In the genomic region with DNA sequence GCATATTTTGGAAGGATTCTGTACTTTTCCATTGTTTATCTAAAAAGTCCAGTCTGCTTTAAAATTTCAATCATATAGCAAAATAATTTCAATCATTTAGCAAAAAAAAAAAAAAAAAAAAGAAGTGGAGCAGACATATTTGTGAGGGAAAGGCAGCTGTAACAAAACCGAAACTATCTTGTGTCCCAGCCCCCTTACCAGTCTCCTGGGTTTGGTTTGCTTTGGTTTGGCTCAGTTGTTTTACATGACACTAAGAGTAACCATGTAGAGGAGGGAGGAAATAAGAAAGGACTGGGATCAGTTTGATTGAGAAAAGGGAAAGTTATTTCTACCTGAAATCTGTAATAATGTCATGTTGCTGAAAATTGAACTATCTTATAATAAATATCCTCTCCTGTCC, we compare ENCODE assay signal across 23 cellular contexts.
"Had no signal": no experiment of that assay in that cellular context is flagged by ENCODE, and none has a peak within 500 bp of the region (broad histone marks: within the 10 kb centered on the region; RNA-seq: fewer than 3 reads in every experiment).

No MANE protein-coding gene starts in this region.

- H3K27me3 ChIP-seq: adrenal gland, Peyer's patch had no signal

- H3K27ac Mint-ChIP-seq: activated CD8-positive, alpha-beta T cell treated with anti-CD3 and anti-CD28 coated beads for 36 hours; activated naive CD8-positive, alpha-beta T cell treated with anti-CD3 and anti-CD28 coated beads, Interleukin-2, amount 10 ng/mL, durations not matched to agents 7 days and 5 days; activated T-cell treated with anti-CD3 and anti-CD28 coated beads, Interleukin-2, amount 50 U/mL, for 72 hours; activated T-helper 2 cell treated with anti-CD3 and anti-CD28 coated beads, Interferon-gamma antibody, Interleukin-2, Interleukin-4, amounts not matched to agents 10 μg/mL and 5 μg/mL and 100 μg/mL, durations not matched to agents 14 hours and 24 hours and 36 hours; T-helper 1 cell treated with Interleukin-12 subunit alpha and Interleukin-12 subunit beta and Interleukin-4 antibody, amounts not matched to agents 30 μg/mL and 1 μg/mL, for 36 hours had no signal

- ATAC-seq: activated CD4-positive, CD25-positive, alpha-beta regulatory T cell treated with anti-CD3 and anti-CD28 coated beads, Interleukin-2, amount 50 U/mL, for 24 hours; activated CD8-positive, alpha-beta T cell treated with anti-CD3 and anti-CD28 coated beads for 36 hours; activated T-cell treated with anti-CD3 and anti-CD28 coated beads, Interleukin-2, amount 50 U/mL, for 72 hours; K562 had no signal

- DNase-seq: activated CD4-positive, alpha-beta T cell treated with anti-CD3 and anti-CD28 coated beads for 4 hours; activated CD8-positive, alpha-beta memory T cell treated with anti-CD3 and anti-CD28 coated beads, Interleukin-2, amount 50 U/mL, for 4 hours; activated CD8-positive, alpha-beta T cell treated with anti-CD3 and anti-CD28 coated beads for 36 hours; activated naive CD4-positive, alpha-beta T cell treated with anti-CD3 and anti-CD28 coated beads, Interleukin-2, amount 50 U/mL, for 16 hours; activated naive CD8-positive, alpha-beta T cell treated with anti-CD3 and anti-CD28 coated beads, Interleukin-2, amount 10 ng/mL, durations not matched to agents 7 days and 5 days; activated T-cell treated with anti-CD3 and anti-CD28 coated beads, Interleukin-2, amount 50 U/mL, for 72 hours; adrenal gland; anterior cingulate cortex; Karpas-422; NCI-H1092; NCI-H1417; NCI-H2029; NCI-H345; NCI-H510A; NCI-H526 treated with DMSO at 0.1 percent for 48 hours; NCI-H82; NK-92 treated with Interleukin-12 subunit alpha and Interleukin-12 subunit beta, amount 100 ng/mL, for 24 hours; Peyer's patch; SHP77 treated with DMSO at 0.1 percent for 48 hours had no signal

- H3K4me3 Mint-ChIP-seq: activated CD8-positive, alpha-beta T cell treated with anti-CD3 and anti-CD28 coated beads for 36 hours; activated naive CD8-positive, alpha-beta T cell treated with anti-CD3 and anti-CD28 coated beads, Interleukin-2, amount 10 ng/mL, durations not matched to agents 7 days and 5 days; activated T-cell treated with anti-CD3 and anti-CD28 coated beads, Interleukin-2, amount 50 U/mL, for 72 hours; T-helper 1 cell treated with Interleukin-12 subunit alpha and Interleukin-12 subunit beta and Interleukin-4 antibody, amounts not matched to agents 30 μg/mL and 1 μg/mL, for 36 hours had no signal

- H3K36me3 ChIP-seq: adrenal gland, Peyer's patch had no signal

- H3K9me3 ChIP-seq: adrenal gland, Peyer's patch had no signal

- H3K4me3 ChIP-seq: adrenal gland, K562, Peyer's patch had no signal

- H3K27me3 Mint-ChIP-seq: activated naive CD8-positive, alpha-beta T cell treated with anti-CD3 and anti-CD28 coated beads, Interleukin-2, amount 10 ng/mL, durations not matched to agents 7 days and 5 days had no signal

- H3K27ac ChIP-seq: adrenal gland, Peyer's patch had no signal

- H3K4me1 ChIP-seq: adrenal gland, Peyer's patch had no signal

- FAIRE-seq: K562 had no signal
